Comparison of ENCODE assay signal across 9 cellular contexts in the genomic region with DNA sequence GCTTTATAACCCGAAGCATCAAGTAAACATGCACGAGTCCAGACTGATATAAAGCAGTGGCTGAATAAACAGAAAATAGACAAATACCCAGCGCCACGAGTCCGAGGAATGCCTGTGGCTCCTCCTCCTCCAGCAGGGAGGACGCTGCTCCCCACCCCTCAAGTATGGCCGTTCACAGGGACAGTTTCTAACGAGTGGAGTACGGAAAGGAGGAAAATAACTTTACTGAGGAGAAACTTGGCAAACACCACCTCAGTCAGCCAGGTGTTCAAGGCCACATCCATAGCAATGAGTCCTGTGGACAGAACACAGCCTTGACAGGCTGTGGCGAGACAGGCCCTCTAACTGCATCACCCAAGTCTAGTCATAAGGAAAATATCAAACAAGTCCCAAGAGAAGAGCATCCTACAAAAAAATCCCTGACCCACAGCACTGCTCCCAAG. TPM values are rescaled to one million over a fixed set of nuclear protein-coding genes. Genes with fewer than 3 reads are reported as not detected.
DNase-seq lines count a peak whose midpoint lies in the region; ATAC-seq and TF ChIP-seq lines count a peak whose summit lies in the region.
"Had no signal": no experiment of that assay in that cellular context is flagged by ENCODE, and none has a peak within 500 bp of the region (broad histone marks: within the 10 kb centered on the region; RNA-seq: fewer than 3 reads in every experiment).

No MANE protein-coding gene starts in this region.

- no peak overlapping the region for H3K4me3 ChIP-seq in astrocyte of the spinal cord (ENCODE audit: low read depth, low read length)
- no peak overlapping the region for H3K4me3 ChIP-seq in right lobe of liver
- peak overlapping the region in 1 of 2 donors; percentile 40 for H3K4me3 ChIP-seq in stomach smooth muscle (ENCODE audit: low read length in 2 of 2)

- H3K27ac ChIP-seq in right lobe of liver (peak overlapping the region; percentile 71 to 86 (median 83)), stomach smooth muscle (ENCODE audit: low read length) (peak overlapping the region; percentile 80)

- H3K4me1 Mint-ChIP-seq in HFFc6 (ENCODE audit: low read depth) = peaks cover 86% of the 10 kb centered on the region

- H3K9me3 ChIP-seq in right lobe of liver (no peaks in the 10 kb centered on the region), stomach smooth muscle (ENCODE audit: control insufficient read depth in 2 of 2, low read length in 2 of 2) (no peaks in the 10 kb centered on the region)

- ATAC-seq in right lobe of liver = peak; percentile 51 to 74 (median 64)
- no peak for ATAC-seq in GM19395 (IDR thresholded peaks at IDR 0.05; ENCODE audit: unreplicated experiment)

- in situ Hi-C loops in astrocyte of the spinal cord (cut with HindIII; ENCODE audit: low sequenced_read_pairs) = no loop called here

- peaks cover 33% of the 10 kb centered on the region for H3K36me3 Mint-ChIP-seq in HFFc6 (ENCODE audit: low read depth)

- no peak overlapping the region for H3K9ac ChIP-seq in stomach smooth muscle (ENCODE audit: low read length in 2 of 2)

- peak overlapping the region; percentile 99 for H3K27ac Mint-ChIP-seq in HFFc6

- TF ChIP-seq POLR2A in right lobe of liver (IDR thresholded peaks at IDR 0.05) = no peak

- H3K36me3 ChIP-seq in right lobe of liver (no peaks in the 10 kb centered on the region), stomach smooth muscle (ENCODE audit: control insufficient read depth in 2 of 2, insufficient read depth in 2 of 2, low read length in 2 of 2) (no peaks in the 10 kb centered on the region)

- H3K27me3 Mint-ChIP-seq in HFFc6 (ENCODE audit: insufficient read depth) = no peaks in the 10 kb centered on the region; the same call in 1 of the 2 replicates

- peaks cover 0 to 62% (median 26%) of the 10 kb centered on the region in 4 donors for H3K4me1 ChIP-seq in right lobe of liver
- peaks cover 54% of the 10 kb centered on the region for H3K4me1 ChIP-seq in stomach smooth muscle (ENCODE audit: control insufficient read depth, insufficient read depth, low read length)

- TF ChIP-seq CTCF in HFFc6 (IDR thresholded peaks at IDR 0.05) (no peak), astrocyte of the spinal cord (IDR thresholded peaks at IDR 0.05; ENCODE audit: low read depth, low read length) (no peak), right lobe of liver (IDR thresholded peaks at IDR 0.05) (no peak)

- 20% methylated on average over 10 of the region's 10 CpGs for WGBS in right lobe of liver (ENCODE audit: insufficient coverage, low coverage, low lambda C conversion rate, missing lambda C conversion rate)

- H3K27me3 ChIP-seq in right lobe of liver = no peaks in the 10 kb centered on the region
- H3K27me3 ChIP-seq in stomach smooth muscle (ENCODE audit: control insufficient read depth in 1 of 2, insufficient read depth in 2 of 2, low read length in 2 of 2) = no peaks in the 10 kb centered on the region

- no peaks in the 10 kb centered on the region for H3K9me3 Mint-ChIP-seq in HFFc6

- H3K4me3 Mint-ChIP-seq in HFFc6 = peak overlapping the region; percentile 60

- DNase-seq in HFFc6 (no peak), astrocyte of the spinal cord (ENCODE audit: low read depth, low spot score) (peak; percentile 20), right lobe of liver (peak; percentile 35 to 67 (median 53)), A172 (ENCODE audit: low spot score) (no peak)
- no peak for DNase-seq in stimulated activated CD4-positive, alpha-beta T cell treated with anti-CD3 and anti-CD28 coated beads, Interleukin-2, amount 100 ng/mL, for 48 hours
- DNase-seq: GF-D8, NCI-H524 had no signal

- intact Hi-C loops in right lobe of liver (cut with DNase I) = no loop called here

RNA-seq across cellular contexts. Expression of a gene that starts 9.2 kb away (rescaled TPM):
- 10 to 100 TPM; 73.9 to 90.4 (median 78.1) TPM for total RNA-seq in HFFc6 (2021; fragmentation: NEBNext Ultra II Directional; extraction: Animal tissue kit (Norgen Biotek cat#: 25700))
- 10 to 100 TPM; 10.7 to 27.5 (median 19.0) TPM for total RNA-seq in right lobe of liver
- total RNA-seq in A172 (2014; rRNA removed; shearing (Covaris generic)) = 59.7 and 77.0 TPM in 2 replicates

RNA-seq across cellular contexts. Expression of a gene that starts 25.5 kb away (rescaled TPM):
- 10 to 100 TPM; 12.5 to 15.4 (median 13.8) TPM for total RNA-seq in HFFc6 (2021; fragmentation: NEBNext Ultra II Directional; extraction: Animal tissue kit (Norgen Biotek cat#: 25700))
- 1 to 10 TPM; 2.6 to 7.4 (median 4.7) TPM for total RNA-seq in right lobe of liver
- 4.6 and 8.9 TPM in 2 replicates for total RNA-seq in A172 (2014; rRNA removed; shearing (Covaris generic))

Comparison
In these comparisons a context has a peak if more than half of its experiments do, and no peak if none do; other contexts are left out.
1. DNase-seq: peak in astrocyte of the spinal cord (single experiment) and right lobe of liver (3 of 3); none in HFFc6 (single experiment), A172 (single experiment) and stimulated activated CD4-positive, alpha-beta T cell treated with anti-CD3 and anti-CD28 coated beads, Interleukin-2, amount 100 ng/mL, for 48 hours (0 of 2).